ENCODE assay signal across 10 cellular contexts in the genomic region with DNA sequence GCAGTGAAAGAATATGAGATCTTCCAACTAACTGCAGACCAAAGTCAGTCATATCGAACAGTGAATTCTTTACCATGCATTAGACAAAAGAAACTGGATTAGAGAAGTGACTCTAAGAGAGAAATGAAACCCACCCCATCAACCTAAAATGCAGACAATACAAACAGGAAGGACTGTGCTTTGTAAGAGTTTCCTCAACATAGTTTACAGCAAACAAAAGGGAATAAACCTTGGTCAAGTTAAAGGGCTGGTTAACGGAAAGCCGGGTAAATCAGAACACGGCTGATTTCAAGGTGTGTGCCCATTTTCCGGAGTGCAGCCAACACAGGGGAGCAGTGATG. TPM values are rescaled to one million over a fixed set of nuclear protein-coding genes. Genes with fewer than 3 reads are reported as not detected.
DNase-seq lines count a peak whose midpoint lies in the region; ATAC-seq and TF ChIP-seq lines count a peak whose summit lies in the region.
"Had no signal": no experiment of that assay in that cellular context is flagged by ENCODE, and none has a peak within 500 bp of the region (broad histone marks: within the 10 kb centered on the region; RNA-seq: fewer than 3 reads in every experiment).

No MANE protein-coding gene starts in this region.

- ATAC-seq in GM19372 (IDR thresholded peaks at IDR 0.05; ENCODE audit: low read depth, unreplicated experiment) (peak; percentile 80), HG02938 (IDR thresholded peaks at IDR 0.05; ENCODE audit: unreplicated experiment) (peak; percentile 74)
- ATAC-seq in activated T-helper 17 cell treated with anti-CD3 and anti-CD28 coated beads, Interleukin-2, amount 50 U/mL, for 72 hours (replicated peaks), result no peak
- ATAC-seq: naive thymus-derived CD8-positive, alpha-beta T cell had no signal

- H2AFZ ChIP-seq in smooth muscle cell (ENCODE audit: low read depth), result no peak overlapping the region

- no peaks in the 10 kb centered on the region for H3K36me3 ChIP-seq in smooth muscle cell (ENCODE audit: low read depth)

- H3K4me1 ChIP-seq in smooth muscle cell (ENCODE audit: low read depth), result peaks cover 39% of the 10 kb centered on the region

- H3K79me2 ChIP-seq in smooth muscle cell (ENCODE audit: low read depth), result peaks cover 97% of the 10 kb centered on the region

- H3K4me3 Mint-ChIP-seq in activated T-helper 17 cell treated with anti-CD3 and anti-CD28 coated beads, Interleukin-2, amount 50 U/mL, for 72 hours, result peak overlapping the region; percentile 17

- no peak for TF ChIP-seq CTCF in smooth muscle cell (IDR thresholded peaks at IDR 0.05; ENCODE audit: borderline replicate concordance, insufficient read depth, poor library complexity, severe bottlenecking)

- in situ Hi-C loops in G401 (cut with HindIII; ENCODE audit: low sequenced_read_pairs), result no loop called here

- H3K9ac ChIP-seq in smooth muscle cell (ENCODE audit: low read depth), result no peak overlapping the region

- no peak overlapping the region for H3K4me2 ChIP-seq in smooth muscle cell

- H3K27ac Mint-ChIP-seq in activated T-helper 17 cell treated with anti-CD3 and anti-CD28 coated beads, Interleukin-2, amount 50 U/mL, for 72 hours, result no peak overlapping the region

- WGBS in smooth muscle cell (ENCODE audit: low lambda C conversion rate), result 91% methylated on average over 5 of the region's 5 CpGs

- no peaks in the 10 kb centered on the region for H3K27me3 Mint-ChIP-seq in activated T-helper 17 cell treated with anti-CD3 and anti-CD28 coated beads, Interleukin-2, amount 50 U/mL, for 72 hours

- peaks cover 12% of the 10 kb centered on the region for H3K9me3 Mint-ChIP-seq in activated T-helper 17 cell treated with anti-CD3 and anti-CD28 coated beads, Interleukin-2, amount 50 U/mL, for 72 hours
- H3K9me3 Mint-ChIP-seq: naive thymus-derived CD8-positive, alpha-beta T cell had no signal

- H3K9me3 ChIP-seq in smooth muscle cell (replicated peaks; ENCODE audit: low read depth), result no peaks in the 10 kb centered on the region

- H3K36me3 Mint-ChIP-seq in activated T-helper 17 cell treated with anti-CD3 and anti-CD28 coated beads, Interleukin-2, amount 50 U/mL, for 72 hours (ENCODE audit: low read depth), result peaks cover 15% of the 10 kb centered on the region
- H3K36me3 Mint-ChIP-seq: naive thymus-derived CD8-positive, alpha-beta T cell had no signal

- no peaks in the 10 kb centered on the region for H3K27me3 ChIP-seq in smooth muscle cell (ENCODE audit: low read depth)

- H4K20me1 ChIP-seq in smooth muscle cell (ENCODE audit: low read depth), result peaks cover 15% of the 10 kb centered on the region

- peaks cover 7% of the 10 kb centered on the region for H3F3A ChIP-seq in smooth muscle cell (ENCODE audit: low read depth)

- peak overlapping the region; percentile 63 for H3K27ac ChIP-seq in smooth muscle cell (ENCODE audit: low read depth)

- no peak for DNase-seq in smooth muscle cell (lab: John Stamatoyannopoulos, UW; ENCODE audit: unreplicated experiment)
- DNase-seq in G401 (ENCODE audit: low spot score), result no peak
- no peak for DNase-seq in NCI-H1105 (lab: John Stamatoyannopoulos, UW)
- no peak for DNase-seq in NCI-H146 (lab: John Stamatoyannopoulos, UW)
- no peak for DNase-seq in NCI-H2171 (lab: John Stamatoyannopoulos, UW)
- DNase-seq: activated CD4-positive, CD25-positive, alpha-beta regulatory T cell; naive thymus-derived CD8-positive, alpha-beta T cell had no signal

- H3K4me3 ChIP-seq in smooth muscle cell, result no peak overlapping the region

- H3K4me1 Mint-ChIP-seq in activated T-helper 17 cell treated with anti-CD3 and anti-CD28 coated beads, Interleukin-2, amount 50 U/mL, for 72 hours, result peaks cover 33% of the 10 kb centered on the region

RNA-seq across cellular contexts. Expression of gene SIPA1L2, which starts 39.2 kb away (rescaled TPM):
- total RNA-seq in activated T-helper 17 cell treated with anti-CD3 and anti-CD28 coated beads, Interleukin-2, amount 50 U/mL, for 72 hours, result 10 to 100 TPM in 1 of 2 donors, 1 to 10 TPM in 1; 2.9 to 19.1 TPM
- total RNA-seq in smooth muscle cell, result 37.0 and 37.2 TPM in 2 replicates
- polyA plus RNA-seq in smooth muscle cell, result 14.9 and 18.9 TPM in 2 replicates
- total RNA-seq in G401 (2014; rRNA removed; shearing (Covaris generic)), result not detected in 2 replicates
